1 cellular context compared by ENCODE assay signal in the genomic region with DNA sequence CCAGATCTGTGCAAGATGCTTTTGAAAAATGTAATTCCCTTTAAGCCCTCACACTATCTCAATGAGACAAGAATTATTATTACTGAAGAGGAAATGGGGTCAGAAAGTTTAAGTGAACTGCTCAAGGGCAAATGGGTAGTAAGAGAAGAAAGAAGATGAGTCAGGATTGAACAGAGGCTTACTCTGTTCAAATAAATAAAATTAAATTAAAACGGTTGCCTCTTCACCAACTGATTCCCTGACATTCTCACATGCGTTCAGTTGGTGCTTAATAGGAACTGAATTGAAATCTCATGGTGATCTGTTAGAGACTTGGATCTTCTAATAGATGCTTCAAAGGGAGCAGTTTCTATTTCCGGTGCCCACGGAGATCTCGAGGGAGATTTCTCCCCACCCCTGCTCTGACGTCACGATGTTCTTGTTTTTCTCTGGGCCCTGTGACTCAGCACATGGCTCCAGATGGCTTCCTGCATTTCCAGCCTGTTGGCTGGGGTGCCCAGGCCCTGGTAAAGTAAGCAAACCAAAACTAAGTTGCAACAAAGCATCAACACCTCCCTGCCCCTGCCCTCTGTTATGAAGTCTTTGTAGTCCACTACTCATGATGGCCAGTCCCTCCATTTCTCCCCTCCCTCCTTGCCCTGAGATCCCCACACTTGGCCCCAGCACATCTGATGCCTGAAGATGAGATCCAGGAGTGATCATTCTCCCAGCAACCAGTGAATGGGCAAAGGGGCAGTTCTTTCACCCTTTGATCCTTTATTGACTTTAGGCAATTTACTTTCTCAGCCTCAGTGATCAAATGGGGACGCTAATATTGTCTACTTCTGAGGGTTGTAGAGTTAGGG.
TF ChIP-seq lines count a peak whose summit lies in the region.

No MANE protein-coding gene starts in this region.

TF ChIP-seq in K562, 482 proteins besides CTCF, POLR2A, EP300 and RAD21 (continued from another document and continues in another):
- TF ChIP-seq ZNF347 (CRISPR knock-in tag; IDR thresholded peaks at IDR 0.05; ENCODE audit: low read depth) (no peak), DPF2 (IDR thresholded peaks at IDR 0.05) (peak; percentile 6), DDX20 (tag; IDR thresholded peaks at IDR 0.05; ENCODE audit: low read depth) (peak; percentile 43; the same call in 1 of the 2 replicates), ELF1 (tag; IDR thresholded peaks at IDR 0.05) (peak; percentile 73), RHOXF2B (CRISPR knock-in tag; conservative IDR thresholded peaks at IDR 0.05) (0 out of 2 replicates have a peak, but pooled peaks have one; percentile 12), KAT8 (IDR thresholded peaks at IDR 0.05; ENCODE audit: low read depth) (no peak), ZNF165 (CRISPR knock-in tag; IDR thresholded peaks at IDR 0.05; ENCODE audit: borderline replicate concordance) (peak; percentile 69; the same call in 1 of the 2 replicates), XRCC4 (IDR thresholded peaks at IDR 0.05; ENCODE audit: extremely low read depth, insufficient read depth, insufficient read length) (no peak), BRD4 (IDR thresholded peaks at IDR 0.05) (peak; percentile 75), FOXK2 (conservative IDR thresholded peaks at IDR 0.05 in 1 of 2, IDR thresholded peaks at IDR 0.05 in 1 of 2; ENCODE audit: low read depth in 2 of 2) (peak; percentile 48 to 53; a peak in 3 of 4 replicates), ASH1L (IDR thresholded peaks at IDR 0.05; ENCODE audit: borderline replicate concordance, low read depth, partially characterized antibody) (peak; percentile 29), GABPA (tag; conservative IDR thresholded peaks at IDR 0.05; ENCODE audit: low read depth) (peak; percentile 85), MAZ (CRISPR knock-in tag; conservative IDR thresholded peaks at IDR 0.05 in 1 of 2, IDR thresholded peaks at IDR 0.05 in 1 of 2) (peak in 1 of 2 experiments; percentile 65; a peak in 2 of 4 replicates), CHD2 (IDR thresholded peaks at IDR 0.05; ENCODE audit: low read depth, low read length) (no peak), ZFX (CRISPR knock-in tag; IDR thresholded peaks at IDR 0.05) (peak; percentile 32; the same call in 1 of the 2 replicates), PCBP1 (IDR thresholded peaks at IDR 0.05; ENCODE audit: low read depth, low read length, poor library complexity, severe bottlenecking) (no peak), ZNF584 (CRISPR knock-in tag; IDR thresholded peaks at IDR 0.05; ENCODE audit: low read depth) (peak; percentile 94), ZNF785 (CRISPR knock-in tag; IDR thresholded peaks at IDR 0.05) (no peak), ZNF583 (CRISPR knock-in tag; IDR thresholded peaks at IDR 0.05) (peak; percentile 91), NFE2 (IDR thresholded peaks at IDR 0.05; ENCODE audit: low read depth) (peak; percentile 95), OTX1 (CRISPR knock-in tag; IDR thresholded peaks at IDR 0.05) (0 out of 2 replicates have a peak, but pooled peaks have one; percentile 18), RBM25 (IDR thresholded peaks at IDR 0.05; ENCODE audit: low read depth, low read length, severe bottlenecking) (no peak), ZBTB7A (IDR thresholded peaks at IDR 0.05; ENCODE audit: borderline replicate concordance, control insufficient read depth, low read depth, low read length) (no peak), ZNF707 (CRISPR knock-in tag; conservative IDR thresholded peaks at IDR 0.05) (peak; percentile 48; the same call in 1 of the 2 replicates), IRF2 (CRISPR knock-in tag; IDR thresholded peaks at IDR 0.05) (no peak), ZNF316 (IDR thresholded peaks at IDR 0.05) (peak; percentile 83), ERF (CRISPR knock-in tag; IDR thresholded peaks at IDR 0.05) (peak; percentile 84; the same call in 1 of the 2 replicates), CBX5 (IDR thresholded peaks at IDR 0.05; ENCODE audit: borderline replicate concordance, low read depth) (no peak), TARDBP (IDR thresholded peaks at IDR 0.05) (0 out of 2 replicates have a peak, but pooled peaks have one; percentile 57), ZNF121 (CRISPR knock-in tag; conservative IDR thresholded peaks at IDR 0.05) (no peak), ZNF175 (CRISPR knock-in tag; IDR thresholded peaks at IDR 0.05; ENCODE audit: low read depth) (peak; percentile 92), RFX5 (IDR thresholded peaks at IDR 0.05; ENCODE audit: low read depth, low read length) (no peak), ZNF445 (CRISPR knock-in tag; IDR thresholded peaks at IDR 0.05; ENCODE audit: low read depth) (no peak), GATA2 (CRISPR knock-in tag; IDR thresholded peaks at IDR 0.05) (peak; percentile 53), CXXC5 (CRISPR knock-in tag; IDR thresholded peaks at IDR 0.05) (peak; percentile 75), CAMTA2 (CRISPR knock-in tag; conservative IDR thresholded peaks at IDR 0.05) (no peak), RBM22 (IDR thresholded peaks at IDR 0.05; ENCODE audit: low read depth, low read length, poor library complexity, severe bottlenecking) (no peak)
- TF ChIP-seq, protein P1, sequence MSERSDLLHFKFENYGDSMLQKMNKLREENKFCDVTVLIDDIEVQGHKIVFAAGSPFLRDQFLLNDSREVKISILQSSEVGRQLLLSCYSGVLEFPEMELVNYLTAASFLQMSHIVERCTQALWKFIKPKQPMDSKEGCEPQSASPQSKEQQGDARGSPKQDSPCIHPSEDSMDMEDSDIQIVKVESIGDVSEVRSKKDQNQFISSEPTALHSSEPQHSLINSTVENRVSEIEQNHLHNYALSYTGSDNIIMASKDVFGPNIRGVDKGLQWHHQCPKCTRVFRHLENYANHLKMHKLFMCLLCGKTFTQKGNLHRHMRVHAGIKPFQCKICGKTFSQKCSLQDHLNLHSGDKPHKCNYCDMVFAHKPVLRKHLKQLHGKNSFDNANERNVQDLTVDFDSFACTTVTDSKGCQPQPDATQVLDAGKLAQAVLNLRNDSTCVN (CRISPR knock-in tag; IDR thresholded peaks at IDR 0.05), result peak; percentile 70
- TF ChIP-seq, protein P2, sequence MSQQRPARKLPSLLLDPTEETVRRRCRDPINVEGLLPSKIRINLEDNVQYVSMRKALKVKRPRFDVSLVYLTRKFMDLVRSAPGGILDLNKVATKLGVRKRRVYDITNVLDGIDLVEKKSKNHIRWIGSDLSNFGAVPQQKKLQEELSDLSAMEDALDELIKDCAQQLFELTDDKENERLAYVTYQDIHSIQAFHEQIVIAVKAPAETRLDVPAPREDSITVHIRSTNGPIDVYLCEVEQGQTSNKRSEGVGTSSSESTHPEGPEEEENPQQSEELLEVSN (IDR thresholded peaks at IDR 0.05; ENCODE audit: borderline replicate concordance in 1 of 2, extremely low read depth in 1 of 2, insufficient read depth in 1 of 2, insufficient read length in 1 of 2, low read depth in 1 of 2, low read length in 1 of 2, poor library complexity in 1 of 2, severe bottlenecking in 1 of 2), result peak in 1 of 2 experiments; percentile 57
- TF ChIP-seq, protein P3, sequence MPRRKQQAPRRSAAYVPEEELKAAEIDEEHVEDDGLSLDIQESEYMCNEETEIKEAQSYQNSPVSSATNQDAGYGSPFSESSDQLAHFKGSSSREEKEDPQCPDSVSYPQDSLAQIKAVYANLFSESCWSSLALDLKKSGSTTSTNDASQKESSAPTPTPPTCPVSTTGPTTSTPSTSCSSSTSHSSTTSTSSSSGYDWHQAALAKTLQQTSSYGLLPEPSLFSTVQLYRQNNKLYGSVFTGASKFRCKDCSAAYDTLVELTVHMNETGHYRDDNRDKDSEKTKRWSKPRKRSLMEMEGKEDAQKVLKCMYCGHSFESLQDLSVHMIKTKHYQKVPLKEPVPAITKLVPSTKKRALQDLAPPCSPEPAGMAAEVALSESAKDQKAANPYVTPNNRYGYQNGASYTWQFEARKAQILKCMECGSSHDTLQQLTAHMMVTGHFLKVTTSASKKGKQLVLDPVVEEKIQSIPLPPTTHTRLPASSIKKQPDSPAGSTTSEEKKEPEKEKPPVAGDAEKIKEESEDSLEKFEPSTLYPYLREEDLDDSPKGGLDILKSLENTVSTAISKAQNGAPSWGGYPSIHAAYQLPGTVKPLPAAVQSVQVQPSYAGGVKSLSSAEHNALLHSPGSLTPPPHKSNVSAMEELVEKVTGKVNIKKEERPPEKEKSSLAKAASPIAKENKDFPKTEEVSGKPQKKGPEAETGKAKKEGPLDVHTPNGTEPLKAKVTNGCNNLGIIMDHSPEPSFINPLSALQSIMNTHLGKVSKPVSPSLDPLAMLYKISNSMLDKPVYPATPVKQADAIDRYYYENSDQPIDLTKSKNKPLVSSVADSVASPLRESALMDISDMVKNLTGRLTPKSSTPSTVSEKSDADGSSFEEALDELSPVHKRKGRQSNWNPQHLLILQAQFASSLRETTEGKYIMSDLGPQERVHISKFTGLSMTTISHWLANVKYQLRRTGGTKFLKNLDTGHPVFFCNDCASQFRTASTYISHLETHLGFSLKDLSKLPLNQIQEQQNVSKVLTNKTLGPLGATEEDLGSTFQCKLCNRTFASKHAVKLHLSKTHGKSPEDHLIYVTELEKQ (CRISPR knock-in tag; IDR thresholded peaks at IDR 0.05), result 0 out of 2 replicates have a peak, but pooled peaks have one; percentile 50
- TF ChIP-seq, protein P4, sequence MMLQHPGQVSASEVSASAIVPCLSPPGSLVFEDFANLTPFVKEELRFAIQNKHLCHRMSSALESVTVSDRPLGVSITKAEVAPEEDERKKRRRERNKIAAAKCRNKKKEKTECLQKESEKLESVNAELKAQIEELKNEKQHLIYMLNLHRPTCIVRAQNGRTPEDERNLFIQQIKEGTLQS (IDR thresholded peaks at IDR 0.05), result peak; percentile 86
- TF ChIP-seq, protein P4 (CRISPR knock-in tag; conservative IDR thresholded peaks at IDR 0.05), result no peak
- TF ChIP-seq, protein P5, sequence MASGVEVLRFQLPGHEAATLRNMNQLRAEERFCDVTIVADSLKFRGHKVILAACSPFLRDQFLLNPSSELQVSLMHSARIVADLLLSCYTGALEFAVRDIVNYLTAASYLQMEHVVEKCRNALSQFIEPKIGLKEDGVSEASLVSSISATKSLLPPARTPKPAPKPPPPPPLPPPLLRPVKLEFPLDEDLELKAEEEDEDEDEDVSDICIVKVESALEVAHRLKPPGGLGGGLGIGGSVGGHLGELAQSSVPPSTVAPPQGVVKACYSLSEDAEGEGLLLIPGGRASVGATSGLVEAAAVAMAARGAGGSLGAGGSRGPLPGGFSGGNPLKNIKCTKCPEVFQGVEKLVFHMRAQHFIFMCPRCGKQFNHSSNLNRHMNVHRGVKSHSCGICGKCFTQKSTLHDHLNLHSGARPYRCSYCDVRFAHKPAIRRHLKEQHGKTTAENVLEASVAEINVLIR (CRISPR knock-in tag; IDR thresholded peaks at IDR 0.05), result peak; percentile 76
- TF ChIP-seq, protein P6, sequence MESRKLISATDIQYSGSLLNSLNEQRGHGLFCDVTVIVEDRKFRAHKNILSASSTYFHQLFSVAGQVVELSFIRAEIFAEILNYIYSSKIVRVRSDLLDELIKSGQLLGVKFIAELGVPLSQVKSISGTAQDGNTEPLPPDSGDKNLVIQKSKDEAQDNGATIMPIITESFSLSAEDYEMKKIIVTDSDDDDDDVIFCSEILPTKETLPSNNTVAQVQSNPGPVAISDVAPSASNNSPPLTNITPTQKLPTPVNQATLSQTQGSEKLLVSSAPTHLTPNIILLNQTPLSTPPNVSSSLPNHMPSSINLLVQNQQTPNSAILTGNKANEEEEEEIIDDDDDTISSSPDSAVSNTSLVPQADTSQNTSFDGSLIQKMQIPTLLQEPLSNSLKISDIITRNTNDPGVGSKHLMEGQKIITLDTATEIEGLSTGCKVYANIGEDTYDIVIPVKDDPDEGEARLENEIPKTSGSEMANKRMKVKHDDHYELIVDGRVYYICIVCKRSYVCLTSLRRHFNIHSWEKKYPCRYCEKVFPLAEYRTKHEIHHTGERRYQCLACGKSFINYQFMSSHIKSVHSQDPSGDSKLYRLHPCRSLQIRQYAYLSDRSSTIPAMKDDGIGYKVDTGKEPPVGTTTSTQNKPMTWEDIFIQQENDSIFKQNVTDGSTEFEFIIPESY (CRISPR knock-in tag; IDR thresholded peaks at IDR 0.05), result 0 out of 2 replicates have a peak, but pooled peaks have one; percentile 9
- TF ChIP-seq, protein P7, sequence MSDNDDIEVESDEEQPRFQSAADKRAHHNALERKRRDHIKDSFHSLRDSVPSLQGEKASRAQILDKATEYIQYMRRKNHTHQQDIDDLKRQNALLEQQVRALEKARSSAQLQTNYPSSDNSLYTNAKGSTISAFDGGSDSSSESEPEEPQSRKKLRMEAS (CRISPR knock-in tag; IDR thresholded peaks at IDR 0.05), result peak; percentile 57
- TF ChIP-seq, protein P8, sequence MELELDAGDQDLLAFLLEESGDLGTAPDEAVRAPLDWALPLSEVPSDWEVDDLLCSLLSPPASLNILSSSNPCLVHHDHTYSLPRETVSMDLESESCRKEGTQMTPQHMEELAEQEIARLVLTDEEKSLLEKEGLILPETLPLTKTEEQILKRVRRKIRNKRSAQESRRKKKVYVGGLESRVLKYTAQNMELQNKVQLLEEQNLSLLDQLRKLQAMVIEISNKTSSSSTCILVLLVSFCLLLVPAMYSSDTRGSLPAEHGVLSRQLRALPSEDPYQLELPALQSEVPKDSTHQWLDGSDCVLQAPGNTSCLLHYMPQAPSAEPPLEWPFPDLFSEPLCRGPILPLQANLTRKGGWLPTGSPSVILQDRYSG (tag; conservative IDR thresholded peaks at IDR 0.05; ENCODE audit: low read depth), result peak; percentile 75; the same call in 1 of the 2 replicates
- TF ChIP-seq, protein P9, sequence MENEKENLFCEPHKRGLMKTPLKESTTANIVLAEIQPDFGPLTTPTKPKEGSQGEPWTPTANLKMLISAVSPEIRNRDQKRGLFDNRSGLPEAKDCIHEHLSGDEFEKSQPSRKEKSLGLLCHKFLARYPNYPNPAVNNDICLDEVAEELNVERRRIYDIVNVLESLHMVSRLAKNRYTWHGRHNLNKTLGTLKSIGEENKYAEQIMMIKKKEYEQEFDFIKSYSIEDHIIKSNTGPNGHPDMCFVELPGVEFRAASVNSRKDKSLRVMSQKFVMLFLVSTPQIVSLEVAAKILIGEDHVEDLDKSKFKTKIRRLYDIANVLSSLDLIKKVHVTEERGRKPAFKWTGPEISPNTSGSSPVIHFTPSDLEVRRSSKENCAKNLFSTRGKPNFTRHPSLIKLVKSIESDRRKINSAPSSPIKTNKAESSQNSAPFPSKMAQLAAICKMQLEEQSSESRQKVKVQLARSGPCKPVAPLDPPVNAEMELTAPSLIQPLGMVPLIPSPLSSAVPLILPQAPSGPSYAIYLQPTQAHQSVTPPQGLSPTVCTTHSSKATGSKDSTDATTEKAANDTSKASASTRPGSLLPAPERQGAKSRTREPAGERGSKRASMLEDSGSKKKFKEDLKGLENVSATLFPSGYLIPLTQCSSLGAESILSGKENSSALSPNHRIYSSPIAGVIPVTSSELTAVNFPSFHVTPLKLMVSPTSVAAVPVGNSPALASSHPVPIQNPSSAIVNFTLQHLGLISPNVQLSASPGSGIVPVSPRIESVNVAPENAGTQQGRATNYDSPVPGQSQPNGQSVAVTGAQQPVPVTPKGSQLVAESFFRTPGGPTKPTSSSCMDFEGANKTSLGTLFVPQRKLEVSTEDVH (IDR thresholded peaks at IDR 0.05; ENCODE audit: low read depth, partially characterized antibody), result peak; percentile 15
